In genomic region chr1:217354900-217355299, GRCh38 we compare ENCODE assay signal across 34 cellular contexts.
"Had no signal": no experiment of that assay in that cellular context is flagged by ENCODE, and none has a peak within 500 bp of the region (broad histone marks: within the 10 kb centered on the region; RNA-seq: fewer than 3 reads in every experiment).

No MANE protein-coding gene starts in this region.

- H3K27me3 Mint-ChIP-seq: activated CD4-positive, alpha-beta T cell treated with anti-CD3 and anti-CD28 coated beads, Interleukin-2, amount 10 ng/mL, durations not matched to agents 24 days and 14 days; activated CD8-positive, alpha-beta T cell treated with anti-CD3 and anti-CD28 coated beads for 36 hours; activated naive CD8-positive, alpha-beta T cell treated with anti-CD3 and anti-CD28 coated beads for 36 hours had no signal

- H3K36me3 Mint-ChIP-seq: activated naive CD8-positive, alpha-beta T cell treated with anti-CD3 and anti-CD28 coated beads for 36 hours had no signal

- H3K27ac Mint-ChIP-seq: activated CD4-positive, alpha-beta T cell treated with anti-CD3 and anti-CD28 coated beads, Interleukin-2, amount 10 ng/mL, durations not matched to agents 24 days and 14 days; activated CD8-positive, alpha-beta T cell treated with anti-CD3 and anti-CD28 coated beads for 36 hours; activated naive CD8-positive, alpha-beta T cell treated with anti-CD3 and anti-CD28 coated beads for 36 hours; activated T-cell treated with anti-CD3 and anti-CD28 coated beads, Interleukin-2, amount 50 U/mL, for 72 hours; activated T-helper 17 cell treated with anti-CD3 and anti-CD28 coated beads, Interleukin-2, amount 50 U/mL, for 72 hours had no signal

- H3K36me3 ChIP-seq: brain microvascular endothelial cell, WERI-Rb-1 had no signal

- H3K27me3 ChIP-seq: brain microvascular endothelial cell had no signal

- DNase-seq: activated CD4-positive, alpha-beta T cell treated with anti-CD3 and anti-CD28 coated beads for 1 hour; activated CD4-positive, alpha-beta T cell treated with anti-CD3 and anti-CD28 coated beads, Interleukin-2, amount 10 ng/mL, durations not matched to agents 24 days and 14 days; activated CD4-positive, alpha-beta T cell treated with anti-CD3 and anti-CD28 coated beads, Interleukin-2, amount 50 U/mL, for 4 hours; activated CD4-positive, CD25-positive, alpha-beta regulatory T cell; activated CD8-positive, alpha-beta T cell treated with anti-CD3 and anti-CD28 coated beads for 36 hours; activated effector memory CD4-positive, alpha-beta T cell treated with anti-CD3 and anti-CD28 coated beads, Interleukin-2, amount 50 U/mL, for 16 hours; activated naive CD4-positive, alpha-beta T cell; activated naive CD4-positive, alpha-beta T cell treated with anti-CD3 and anti-CD28 coated beads, Interleukin-2, amount 50 U/mL, for 16 hours; activated naive CD8-positive, alpha-beta T cell treated with anti-CD3 and anti-CD28 coated beads for 36 hours; activated T-cell treated with anti-CD3 and anti-CD28 coated beads, Interleukin-2, amount 50 U/mL, for 1 hour; activated T-cell treated with anti-CD3 and anti-CD28 coated beads, Interleukin-2, amount 50 U/mL, for 72 hours; amniotic stem cell; aorta; brain microvascular endothelial cell; central memory CD4-positive, alpha-beta T cell; MM.1S; MV-4-11; NCI-H1092; NCI-H1436 treated with DMSO at 0.1 percent for 48 hours; NCI-H1694 treated with DMSO at 0.1 percent for 48 hours; NCI-H2029; NCI-H510A; NCI-H526; NCI-H748 treated with DMSO at 0.1 percent for 48 hours; NK-92 treated with Interleukin-12 subunit alpha and Interleukin-12 subunit beta, amount 100 ng/mL, for 24 hours; PC-9; SIG-M5; SW 1271; T-helper 1 cell; T-helper 2 cell; T-helper 9 cell; WERI-Rb-1 had no signal

- H3K4me1 Mint-ChIP-seq: activated CD4-positive, alpha-beta T cell treated with anti-CD3 and anti-CD28 coated beads, Interleukin-2, amount 10 ng/mL, durations not matched to agents 24 days and 14 days; activated naive CD8-positive, alpha-beta T cell treated with anti-CD3 and anti-CD28 coated beads for 36 hours; activated T-helper 17 cell treated with anti-CD3 and anti-CD28 coated beads, Interleukin-2, amount 50 U/mL, for 72 hours had no signal

- H3K4me3 ChIP-seq: PC-9 had no signal

- H3K9me3 Mint-ChIP-seq: activated CD4-positive, alpha-beta T cell treated with anti-CD3 and anti-CD28 coated beads, Interleukin-2, amount 10 ng/mL, durations not matched to agents 24 days and 14 days; activated CD8-positive, alpha-beta T cell treated with anti-CD3 and anti-CD28 coated beads for 36 hours; activated naive CD8-positive, alpha-beta T cell treated with anti-CD3 and anti-CD28 coated beads for 36 hours had no signal

- H3K4me3 Mint-ChIP-seq: activated CD4-positive, alpha-beta T cell treated with anti-CD3 and anti-CD28 coated beads, Interleukin-2, amount 10 ng/mL, durations not matched to agents 24 days and 14 days; activated CD8-positive, alpha-beta T cell treated with anti-CD3 and anti-CD28 coated beads for 36 hours; activated naive CD8-positive, alpha-beta T cell treated with anti-CD3 and anti-CD28 coated beads for 36 hours; activated T-cell treated with anti-CD3 and anti-CD28 coated beads, Interleukin-2, amount 50 U/mL, for 72 hours; activated T-helper 17 cell treated with anti-CD3 and anti-CD28 coated beads, Interleukin-2, amount 50 U/mL, for 72 hours had no signal

- ATAC-seq: activated CD8-positive, alpha-beta T cell treated with anti-CD3 and anti-CD28 coated beads for 36 hours; activated T-cell treated with anti-CD3 and anti-CD28 coated beads, Interleukin-2, amount 50 U/mL, for 72 hours; activated T-helper 17 cell treated with anti-CD3 and anti-CD28 coated beads, Interleukin-2, amount 50 U/mL, for 72 hours; Right ventricle myocardium inferior had no signal
